ENCODE assay signal across 1 cellular context in genomic region chr3:194685723-194686413, GRCh38.
TF ChIP-seq lines count a peak whose summit lies in the region.

FAM43A (plus strand) TSS chr3:194685883; CDS start chr3:194686827, 944 bp downstream.

TF ChIP-seq in K562, 482 proteins besides CTCF, POLR2A, EP300 and RAD21 (continued from another document and continues in another):
- TF ChIP-seq SNRNP70 (optimal IDR thresholded peaks at IDR 0.05; ENCODE audit: low read depth, low read length) = no peak
- no peak for TF ChIP-seq PHF20 (IDR thresholded peaks at IDR 0.05; ENCODE audit: partially characterized antibody)
- no peak for TF ChIP-seq ILK (tag; IDR thresholded peaks at IDR 0.05; ENCODE audit: borderline replicate concordance, low read depth)
- TF ChIP-seq ZNF584 (CRISPR knock-in tag; IDR thresholded peaks at IDR 0.05; ENCODE audit: low read depth) = no peak
- no peak for TF ChIP-seq CHD1 (IDR thresholded peaks at IDR 0.05; ENCODE audit: low read length)
- TF ChIP-seq SPI1 (IDR thresholded peaks at IDR 0.05; ENCODE audit: borderline replicate concordance, low read depth, low read length) = no peak
- no peak for TF ChIP-seq SMAD1 (IDR thresholded peaks at IDR 0.05; ENCODE audit: low read depth, low read length, partially characterized antibody)
- peak; percentile 92 to 96; a peak in 3 of 4 replicates for TF ChIP-seq UBTF (IDR thresholded peaks at IDR 0.05; ENCODE audit: borderline replicate concordance in 1 of 2, low read depth in 2 of 2, low read length in 2 of 2)
- no peak for TF ChIP-seq GABPA (tag; conservative IDR thresholded peaks at IDR 0.05; ENCODE audit: low read depth)
- TF ChIP-seq HSF4 (CRISPR knock-in tag; IDR thresholded peaks at IDR 0.05; ENCODE audit: borderline replicate concordance) = no peak
- no peak for TF ChIP-seq YBX1 (IDR thresholded peaks at IDR 0.05)
- TF ChIP-seq ZNF253 (CRISPR knock-in tag; conservative IDR thresholded peaks at IDR 0.05) = no peak
- no peak for TF ChIP-seq PTTG1 (tag; IDR thresholded peaks at IDR 0.05; ENCODE audit: low read depth)
- TF ChIP-seq TCF7 (IDR thresholded peaks at IDR 0.05; ENCODE audit: borderline replicate concordance) = no peak
- TF ChIP-seq ETV1 (tag; conservative IDR thresholded peaks at IDR 0.05; ENCODE audit: low read depth) = 0 out of 2 replicates have a peak, but pooled peaks have one; percentile 13
- no peak for TF ChIP-seq MCM3 (IDR thresholded peaks at IDR 0.05)
- no peak for TF ChIP-seq SRSF3 (IDR thresholded peaks at IDR 0.05; ENCODE audit: insufficient read depth, low read length)
- TF ChIP-seq ZNF324 (CRISPR knock-in tag; IDR thresholded peaks at IDR 0.05) = no peak
- no peak for TF ChIP-seq ZC3H8 (IDR thresholded peaks at IDR 0.05)
- TF ChIP-seq ZFP30 (CRISPR knock-in tag; IDR thresholded peaks at IDR 0.05; ENCODE audit: borderline replicate concordance) = no peak
- TF ChIP-seq SMARCE1 (IDR thresholded peaks at IDR 0.05) = no peak
- no peak for TF ChIP-seq KAT2B (IDR thresholded peaks at IDR 0.05; ENCODE audit: low read depth, low read length)
- no peak for TF ChIP-seq USF2 (CRISPR knock-in tag; IDR thresholded peaks at IDR 0.05)
- TF ChIP-seq HIVEP1 (CRISPR knock-in tag; IDR thresholded peaks at IDR 0.05) = no peak
- TF ChIP-seq PHTF2 (CRISPR knock-in tag; IDR thresholded peaks at IDR 0.05) = no peak
- TF ChIP-seq KDM1A (IDR thresholded peaks at IDR 0.05) = no peak
- TF ChIP-seq ELK3 (CRISPR knock-in tag; IDR thresholded peaks at IDR 0.05) = no peak
- no peak for TF ChIP-seq FOXJ3 (CRISPR knock-in tag; IDR thresholded peaks at IDR 0.05)
- TF ChIP-seq ZBED1 (IDR thresholded peaks at IDR 0.05) = no peak
- no peak for TF ChIP-seq ATF2 (CRISPR knock-in tag; IDR thresholded peaks at IDR 0.05)
- no peak for TF ChIP-seq MED1 (CRISPR knock-in tag; IDR thresholded peaks at IDR 0.05; ENCODE audit: borderline replicate concordance)
- TF ChIP-seq THRA (IDR thresholded peaks at IDR 0.05) = no peak
- TF ChIP-seq ZNF3 (CRISPR knock-in tag; IDR thresholded peaks at IDR 0.05) = no peak
- no peak for TF ChIP-seq SLC30A9 (CRISPR knock-in tag; IDR thresholded peaks at IDR 0.05)
- TF ChIP-seq CREM (IDR thresholded peaks at IDR 0.05; ENCODE audit: low read depth) = no peak
- TF ChIP-seq ATF3 (IDR thresholded peaks at IDR 0.05) = no peak
- TF ChIP-seq ATF3 (CRISPR knock-in tag; conservative IDR thresholded peaks at IDR 0.05) = no peak
- no peak for TF ChIP-seq IRF1 (CRISPR knock-in tag; IDR thresholded peaks at IDR 0.05; ENCODE audit: borderline replicate concordance)
- peak; percentile 90 for TF ChIP-seq CC2D1A (IDR thresholded peaks at IDR 0.05)
- TF ChIP-seq PREB (CRISPR knock-in tag; IDR thresholded peaks at IDR 0.05) = 0 out of 2 replicates have a peak, but pooled peaks have one; percentile 28
- no peak for TF ChIP-seq ZKSCAN3 (CRISPR knock-in tag; IDR thresholded peaks at IDR 0.05)
- no peak for TF ChIP-seq DMBX1 (CRISPR knock-in tag; IDR thresholded peaks at IDR 0.05; ENCODE audit: borderline replicate concordance)
- TF ChIP-seq MYBL2 (IDR thresholded peaks at IDR 0.05; ENCODE audit: low read depth) = no peak
- no peak for TF ChIP-seq MYBL2 (CRISPR knock-in tag; IDR thresholded peaks at IDR 0.05; ENCODE audit: borderline replicate concordance)
- no peak for TF ChIP-seq KLF16 (IDR thresholded peaks at IDR 0.05)
- no peak for TF ChIP-seq ASH1L (IDR thresholded peaks at IDR 0.05; ENCODE audit: borderline replicate concordance, low read depth, partially characterized antibody)
- TF ChIP-seq HMG20B (CRISPR knock-in tag; IDR thresholded peaks at IDR 0.05) = no peak
- TF ChIP-seq EZH2 (IDR thresholded peaks at IDR 0.05; ENCODE audit: borderline replicate concordance, low read depth, low read length) = no peak
- TF ChIP-seq ZMIZ1 (IDR thresholded peaks at IDR 0.05; ENCODE audit: low read depth in 2 of 2, low read length in 2 of 2) = no peak
- TF ChIP-seq CCAR2 (IDR thresholded peaks at IDR 0.05; ENCODE audit: low read depth, low read length) = no peak
- no peak for TF ChIP-seq BCLAF1 (IDR thresholded peaks at IDR 0.05; ENCODE audit: borderline replicate concordance in 1 of 2, control insufficient read depth in 1 of 2, low read depth in 2 of 2, low read length in 1 of 2)
- TF ChIP-seq USF1 (CRISPR knock-in tag; IDR thresholded peaks at IDR 0.05) = no peak
- TF ChIP-seq FOXM1 (IDR thresholded peaks at IDR 0.05; ENCODE audit: low read depth) = no peak
- TF ChIP-seq FOXM1 (CRISPR knock-in tag; IDR thresholded peaks at IDR 0.05; ENCODE audit: low read depth) = no peak
- TF ChIP-seq ZNF24 (IDR thresholded peaks at IDR 0.05) = peak; percentile 74
- TF ChIP-seq PCBP1 (IDR thresholded peaks at IDR 0.05; ENCODE audit: low read depth, low read length, poor library complexity, severe bottlenecking) = peak; percentile 63
